1 cellular context compared by ENCODE assay signal in the genomic region with DNA sequence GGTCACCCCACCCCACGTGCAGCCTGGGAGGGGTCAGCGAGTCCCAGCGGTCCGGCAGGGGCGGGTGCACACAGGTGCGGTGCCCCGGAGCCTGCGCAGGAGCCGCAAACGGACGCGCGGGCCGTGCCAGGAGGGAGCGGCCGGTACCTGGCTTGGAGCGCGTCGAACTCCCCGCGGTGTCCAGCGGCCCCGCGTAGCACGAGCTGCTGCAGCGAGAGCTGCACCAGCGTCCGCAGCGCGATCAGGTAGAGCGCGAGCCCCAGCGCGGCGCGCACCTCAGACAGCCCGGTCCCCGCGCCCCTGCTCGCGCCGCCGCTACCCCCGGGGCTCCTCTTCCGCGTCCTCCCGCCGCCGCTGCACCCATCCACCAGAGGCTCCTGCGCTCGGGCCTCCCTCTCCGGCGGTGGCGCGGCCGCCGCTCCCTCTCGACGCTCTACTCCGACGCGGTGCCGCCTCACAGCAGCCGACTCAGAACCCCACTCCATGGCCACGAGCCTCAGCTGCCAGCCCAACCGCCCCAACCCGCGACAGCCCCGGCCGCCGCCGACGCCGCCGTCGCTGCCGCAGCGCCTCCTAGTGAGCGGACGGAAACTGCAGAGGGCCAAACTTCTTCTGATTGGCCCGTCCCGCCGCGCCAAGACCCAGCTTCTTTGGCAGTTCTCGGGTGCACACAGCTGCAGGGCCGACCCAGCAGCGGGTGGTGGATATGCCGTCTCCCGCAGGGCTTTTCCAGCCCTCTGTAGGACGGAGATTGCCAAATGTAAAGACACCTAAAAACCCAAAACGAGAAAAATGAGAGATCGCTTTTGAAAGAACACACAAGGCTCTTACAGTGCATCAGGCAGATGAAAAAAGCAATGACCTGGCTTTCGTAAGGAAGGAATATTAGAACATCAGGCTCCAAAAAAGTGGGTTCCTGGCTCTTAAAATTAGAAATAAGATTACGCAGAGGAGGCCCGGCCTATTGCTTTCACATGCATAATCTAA.
TF ChIP-seq lines count a peak whose summit lies in the region.

A gene with protein sequence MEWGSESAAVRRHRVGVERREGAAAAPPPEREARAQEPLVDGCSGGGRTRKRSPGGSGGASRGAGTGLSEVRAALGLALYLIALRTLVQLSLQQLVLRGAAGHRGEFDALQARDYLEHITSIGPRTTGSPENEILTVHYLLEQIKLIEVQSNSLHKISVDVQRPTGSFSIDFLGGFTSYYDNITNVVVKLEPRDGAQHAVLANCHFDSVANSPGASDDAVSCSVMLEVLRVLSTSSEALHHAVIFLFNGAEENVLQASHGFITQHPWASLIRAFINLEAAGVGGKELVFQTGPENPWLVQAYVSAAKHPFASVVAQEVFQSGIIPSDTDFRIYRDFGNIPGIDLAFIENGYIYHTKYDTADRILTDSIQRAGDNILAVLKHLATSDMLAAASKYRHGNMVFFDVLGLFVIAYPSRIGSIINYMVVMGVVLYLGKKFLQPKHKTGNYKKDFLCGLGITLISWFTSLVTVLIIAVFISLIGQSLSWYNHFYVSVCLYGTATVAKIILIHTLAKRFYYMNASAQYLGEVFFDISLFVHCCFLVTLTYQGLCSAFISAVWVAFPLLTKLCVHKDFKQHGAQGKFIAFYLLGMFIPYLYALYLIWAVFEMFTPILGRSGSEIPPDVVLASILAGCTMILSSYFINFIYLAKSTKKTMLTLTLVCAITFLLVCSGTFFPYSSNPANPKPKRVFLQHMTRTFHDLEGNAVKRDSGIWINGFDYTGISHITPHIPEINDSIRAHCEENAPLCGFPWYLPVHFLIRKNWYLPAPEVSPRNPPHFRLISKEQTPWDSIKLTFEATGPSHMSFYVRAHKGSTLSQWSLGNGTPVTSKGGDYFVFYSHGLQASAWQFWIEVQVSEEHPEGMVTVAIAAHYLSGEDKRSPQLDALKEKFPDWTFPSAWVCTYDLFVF (minus strand): TSS at position 575 of the 987 bp plus-strand sequence. CDS start 90 bp downstream, at position 485.

TF ChIP-seq in SK-N-SH, 30 proteins besides CTCF, POLR2A, EP300 and RAD21 (continued from another document):
- TF ChIP-seq, protein P1, sequence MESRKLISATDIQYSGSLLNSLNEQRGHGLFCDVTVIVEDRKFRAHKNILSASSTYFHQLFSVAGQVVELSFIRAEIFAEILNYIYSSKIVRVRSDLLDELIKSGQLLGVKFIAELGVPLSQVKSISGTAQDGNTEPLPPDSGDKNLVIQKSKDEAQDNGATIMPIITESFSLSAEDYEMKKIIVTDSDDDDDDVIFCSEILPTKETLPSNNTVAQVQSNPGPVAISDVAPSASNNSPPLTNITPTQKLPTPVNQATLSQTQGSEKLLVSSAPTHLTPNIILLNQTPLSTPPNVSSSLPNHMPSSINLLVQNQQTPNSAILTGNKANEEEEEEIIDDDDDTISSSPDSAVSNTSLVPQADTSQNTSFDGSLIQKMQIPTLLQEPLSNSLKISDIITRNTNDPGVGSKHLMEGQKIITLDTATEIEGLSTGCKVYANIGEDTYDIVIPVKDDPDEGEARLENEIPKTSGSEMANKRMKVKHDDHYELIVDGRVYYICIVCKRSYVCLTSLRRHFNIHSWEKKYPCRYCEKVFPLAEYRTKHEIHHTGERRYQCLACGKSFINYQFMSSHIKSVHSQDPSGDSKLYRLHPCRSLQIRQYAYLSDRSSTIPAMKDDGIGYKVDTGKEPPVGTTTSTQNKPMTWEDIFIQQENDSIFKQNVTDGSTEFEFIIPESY (IDR thresholded peaks at IDR 0.05; ENCODE audit: borderline replicate concordance, low read depth) = no peak
- TF ChIP-seq GABPA (IDR thresholded peaks at IDR 0.05; ENCODE audit: low read depth) = no peak
- no peak; the same call in 1 of the 2 replicates for TF ChIP-seq RFX5 (IDR thresholded peaks at IDR 0.05; ENCODE audit: low read length)
- TF ChIP-seq MEF2A (IDR thresholded peaks at IDR 0.05; ENCODE audit: borderline replicate concordance, low read depth) = no peak
- no peak for TF ChIP-seq EZH2phosphoT487 (IDR thresholded peaks at IDR 0.05; ENCODE audit: borderline replicate concordance, low read depth)
- TF ChIP-seq, protein P2, sequence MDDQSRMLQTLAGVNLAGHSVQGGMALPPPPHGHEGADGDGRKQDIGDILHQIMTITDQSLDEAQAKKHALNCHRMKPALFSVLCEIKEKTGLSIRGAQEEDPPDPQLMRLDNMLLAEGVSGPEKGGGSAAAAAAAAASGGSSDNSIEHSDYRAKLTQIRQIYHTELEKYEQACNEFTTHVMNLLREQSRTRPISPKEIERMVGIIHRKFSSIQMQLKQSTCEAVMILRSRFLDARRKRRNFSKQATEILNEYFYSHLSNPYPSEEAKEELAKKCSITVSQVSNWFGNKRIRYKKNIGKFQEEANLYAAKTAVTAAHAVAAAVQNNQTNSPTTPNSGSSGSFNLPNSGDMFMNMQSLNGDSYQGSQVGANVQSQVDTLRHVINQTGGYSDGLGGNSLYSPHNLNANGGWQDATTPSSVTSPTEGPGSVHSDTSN (IDR thresholded peaks at IDR 0.05) = no peak
- peak; percentile 64 for TF ChIP-seq TAF1 (IDR thresholded peaks at IDR 0.05; ENCODE audit: borderline replicate concordance, low read depth, low read length)
- TF ChIP-seq, protein P3, sequence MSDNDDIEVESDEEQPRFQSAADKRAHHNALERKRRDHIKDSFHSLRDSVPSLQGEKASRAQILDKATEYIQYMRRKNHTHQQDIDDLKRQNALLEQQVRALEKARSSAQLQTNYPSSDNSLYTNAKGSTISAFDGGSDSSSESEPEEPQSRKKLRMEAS (IDR thresholded peaks at IDR 0.05; ENCODE audit: low read depth) = peak; percentile 85
- TF ChIP-seq NFIC (IDR thresholded peaks at IDR 0.05; ENCODE audit: borderline replicate concordance) = 0 out of 2 replicates have a peak, but pooled peaks have one; percentile 33
- no peak for TF ChIP-seq TEAD4 (IDR thresholded peaks at IDR 0.05; ENCODE audit: borderline replicate concordance, insufficient read depth)
- TF ChIP-seq SMC3 (IDR thresholded peaks at IDR 0.05; ENCODE audit: low read depth, low read length) = 0 out of 2 replicates have a peak, but pooled peaks have one; percentile 30
- TF ChIP-seq RXRA (IDR thresholded peaks at IDR 0.05; ENCODE audit: borderline replicate concordance, low read depth) = no peak
- 0 out of 2 replicates have a peak, but pooled peaks have one; percentile 33 for TF ChIP-seq NRF1 (IDR thresholded peaks at IDR 0.05; ENCODE audit: low read depth, low read length)
- TF ChIP-seq ELF1 (IDR thresholded peaks at IDR 0.05) = peak; percentile 44; the same call in 1 of the 2 replicates
- no peak for TF ChIP-seq JUND (IDR thresholded peaks at IDR 0.05)
- TF ChIP-seq, protein P4, sequence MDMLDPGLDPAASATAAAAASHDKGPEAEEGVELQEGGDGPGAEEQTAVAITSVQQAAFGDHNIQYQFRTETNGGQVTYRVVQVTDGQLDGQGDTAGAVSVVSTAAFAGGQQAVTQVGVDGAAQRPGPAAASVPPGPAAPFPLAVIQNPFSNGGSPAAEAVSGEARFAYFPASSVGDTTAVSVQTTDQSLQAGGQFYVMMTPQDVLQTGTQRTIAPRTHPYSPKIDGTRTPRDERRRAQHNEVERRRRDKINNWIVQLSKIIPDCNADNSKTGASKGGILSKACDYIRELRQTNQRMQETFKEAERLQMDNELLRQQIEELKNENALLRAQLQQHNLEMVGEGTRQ (IDR thresholded peaks at IDR 0.05; ENCODE audit: borderline replicate concordance, low read depth, low read length) = no peak
- no peak for TF ChIP-seq CHD2 (IDR thresholded peaks at IDR 0.05; ENCODE audit: low read length, partially characterized antibody)
- TF ChIP-seq RCOR1 (IDR thresholded peaks at IDR 0.05; ENCODE audit: low read length) = peak; percentile 34; the same call in 1 of the 2 replicates
- peak; percentile 88 for TF ChIP-seq SIN3A (IDR thresholded peaks at IDR 0.05; ENCODE audit: borderline replicate concordance, low read depth, low read length)
- TF ChIP-seq TCF12 (IDR thresholded peaks at IDR 0.05) = no peak
- TF ChIP-seq POLR2AphosphoS5 (IDR thresholded peaks at IDR 0.05; ENCODE audit: low read depth, low read length) = peak; percentile 33; the same call in 1 of the 2 replicates
- no peak for TF ChIP-seq FOXJ3 (CRISPR knock-in tag; IDR thresholded peaks at IDR 0.05)
- TF ChIP-seq GATA2 (CRISPR knock-in tag; IDR thresholded peaks at IDR 0.05) = no peak
- TF ChIP-seq MXI1 (IDR thresholded peaks at IDR 0.05; ENCODE audit: low read depth, low read length) = peak; percentile 70; the same call in 1 of the 2 replicates
- TF ChIP-seq, protein P5, sequence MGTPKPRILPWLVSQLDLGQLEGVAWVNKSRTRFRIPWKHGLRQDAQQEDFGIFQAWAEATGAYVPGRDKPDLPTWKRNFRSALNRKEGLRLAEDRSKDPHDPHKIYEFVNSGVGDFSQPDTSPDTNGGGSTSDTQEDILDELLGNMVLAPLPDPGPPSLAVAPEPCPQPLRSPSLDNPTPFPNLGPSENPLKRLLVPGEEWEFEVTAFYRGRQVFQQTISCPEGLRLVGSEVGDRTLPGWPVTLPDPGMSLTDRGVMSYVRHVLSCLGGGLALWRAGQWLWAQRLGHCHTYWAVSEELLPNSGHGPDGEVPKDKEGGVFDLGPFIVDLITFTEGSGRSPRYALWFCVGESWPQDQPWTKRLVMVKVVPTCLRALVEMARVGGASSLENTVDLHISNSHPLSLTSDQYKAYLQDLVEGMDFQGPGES (IDR thresholded peaks at IDR 0.05; ENCODE audit: low read depth, low read length) = no peak
- TF ChIP-seq, protein P6, sequence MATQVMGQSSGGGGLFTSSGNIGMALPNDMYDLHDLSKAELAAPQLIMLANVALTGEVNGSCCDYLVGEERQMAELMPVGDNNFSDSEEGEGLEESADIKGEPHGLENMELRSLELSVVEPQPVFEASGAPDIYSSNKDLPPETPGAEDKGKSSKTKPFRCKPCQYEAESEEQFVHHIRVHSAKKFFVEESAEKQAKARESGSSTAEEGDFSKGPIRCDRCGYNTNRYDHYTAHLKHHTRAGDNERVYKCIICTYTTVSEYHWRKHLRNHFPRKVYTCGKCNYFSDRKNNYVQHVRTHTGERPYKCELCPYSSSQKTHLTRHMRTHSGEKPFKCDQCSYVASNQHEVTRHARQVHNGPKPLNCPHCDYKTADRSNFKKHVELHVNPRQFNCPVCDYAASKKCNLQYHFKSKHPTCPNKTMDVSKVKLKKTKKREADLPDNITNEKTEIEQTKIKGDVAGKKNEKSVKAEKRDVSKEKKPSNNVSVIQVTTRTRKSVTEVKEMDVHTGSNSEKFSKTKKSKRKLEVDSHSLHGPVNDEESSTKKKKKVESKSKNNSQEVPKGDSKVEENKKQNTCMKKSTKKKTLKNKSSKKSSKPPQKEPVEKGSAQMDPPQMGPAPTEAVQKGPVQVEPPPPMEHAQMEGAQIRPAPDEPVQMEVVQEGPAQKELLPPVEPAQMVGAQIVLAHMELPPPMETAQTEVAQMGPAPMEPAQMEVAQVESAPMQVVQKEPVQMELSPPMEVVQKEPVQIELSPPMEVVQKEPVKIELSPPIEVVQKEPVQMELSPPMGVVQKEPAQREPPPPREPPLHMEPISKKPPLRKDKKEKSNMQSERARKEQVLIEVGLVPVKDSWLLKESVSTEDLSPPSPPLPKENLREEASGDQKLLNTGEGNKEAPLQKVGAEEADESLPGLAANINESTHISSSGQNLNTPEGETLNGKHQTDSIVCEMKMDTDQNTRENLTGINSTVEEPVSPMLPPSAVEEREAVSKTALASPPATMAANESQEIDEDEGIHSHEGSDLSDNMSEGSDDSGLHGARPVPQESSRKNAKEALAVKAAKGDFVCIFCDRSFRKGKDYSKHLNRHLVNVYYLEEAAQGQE (IDR thresholded peaks at IDR 0.05; ENCODE audit: low read depth, low read length) = no peak
- no peak for TF ChIP-seq FOXM1 (IDR thresholded peaks at IDR 0.05; ENCODE audit: low read depth)
- TF ChIP-seq, protein P7, sequence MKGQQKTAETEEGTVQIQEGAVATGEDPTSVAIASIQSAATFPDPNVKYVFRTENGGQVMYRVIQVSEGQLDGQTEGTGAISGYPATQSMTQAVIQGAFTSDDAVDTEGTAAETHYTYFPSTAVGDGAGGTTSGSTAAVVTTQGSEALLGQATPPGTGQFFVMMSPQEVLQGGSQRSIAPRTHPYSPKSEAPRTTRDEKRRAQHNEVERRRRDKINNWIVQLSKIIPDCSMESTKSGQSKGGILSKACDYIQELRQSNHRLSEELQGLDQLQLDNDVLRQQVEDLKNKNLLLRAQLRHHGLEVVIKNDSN (IDR thresholded peaks at IDR 0.05; ENCODE audit: borderline replicate concordance, low read depth) = no peak
